Comparison of ENCODE assay signal across 28 cellular contexts in genomic region chr1:226287587-226287986, GRCh38.
"Had no signal": no experiment of that assay in that cellular context is flagged by ENCODE, and none has a peak within 500 bp of the region (broad histone marks: within the 10 kb centered on the region; RNA-seq: fewer than 3 reads in every experiment).

No MANE protein-coding gene starts in this region.

- H3K27ac ChIP-seq: esophagus muscularis mucosa, left lung, lower lobe of right lung, pancreas, psoas muscle, stomach, thyroid gland, upper lobe of left lung, vagina, WERI-Rb-1 had no signal

- H3K4me3 Mint-ChIP-seq: activated CD4-positive, alpha-beta memory T cell treated with anti-CD3 and anti-CD28 coated beads for 36 hours; activated CD4-positive, alpha-beta T cell treated with anti-CD3 and anti-CD28 coated beads, Interleukin-2, amount 10 ng/mL, durations not matched to agents 24 days and 14 days; activated T-cell treated with anti-CD3 and anti-CD28 coated beads, Interleukin-2, amount 50 U/mL, for 4 hours; activated T-helper 17 cell treated with anti-CD3 and anti-CD28 coated beads, Interleukin-2, amount 50 U/mL, for 72 hours; central memory CD8-positive, alpha-beta T cell; naive thymus-derived CD8-positive, alpha-beta T cell; neural crest cell; stimulated activated naive B cell treated with anti-CD40 and anti-IgM and Interleukin-4, amounts not matched to agents 10 μg/mL and 1 μg/mL and 100 μg/mL, for 72 hours had no signal

- H3K27me3 ChIP-seq: esophagus muscularis mucosa, left lung, pancreas, stomach, thyroid gland, upper lobe of left lung, vagina had no signal

- DNase-seq: activated CD4-positive, alpha-beta memory T cell treated with anti-CD3 and anti-CD28 coated beads for 36 hours; activated CD4-positive, alpha-beta T cell treated with anti-CD3 and anti-CD28 coated beads, Interleukin-2, amount 10 ng/mL, durations not matched to agents 24 days and 14 days; activated T-cell treated with anti-CD3 and anti-CD28 coated beads, Interleukin-2, amount 50 U/mL, for 4 hours; anterior cingulate cortex; dermis blood vessel endothelial cell; effector CD4-positive, alpha-beta T cell; left lung; lower lobe of right lung; mesenchymal stem cell; naive thymus-derived CD8-positive, alpha-beta T cell; nucleus accumbens; pancreas; psoas muscle; stimulated activated CD4-positive, alpha-beta T cell treated with anti-CD3 and anti-CD28 coated beads, Interleukin-15, amount 100 ng/mL, for 24 hours; stimulated activated CD4-positive, alpha-beta T cell treated with anti-CD3 and anti-CD28 coated beads, Interleukin-2, amount 100 ng/mL, for 24 hours; stimulated activated naive B cell treated with anti-CD40 and anti-IgM and Interleukin-4, amounts not matched to agents 10 μg/mL and 1 μg/mL and 100 μg/mL, for 72 hours; stomach; T-helper 9 cell; thyroid gland; upper lobe of left lung; WERI-Rb-1 had no signal

- H3K36me3 ChIP-seq: left lung, pancreas, thyroid gland, upper lobe of left lung, WERI-Rb-1 had no signal

- H3K4me1 ChIP-seq: esophagus muscularis mucosa, left lung, lower lobe of right lung, pancreas, psoas muscle, stomach, thyroid gland, upper lobe of left lung, vagina had no signal

- H3K27me3 Mint-ChIP-seq: activated CD4-positive, alpha-beta memory T cell treated with anti-CD3 and anti-CD28 coated beads for 36 hours; activated CD4-positive, alpha-beta T cell treated with anti-CD3 and anti-CD28 coated beads, Interleukin-2, amount 10 ng/mL, durations not matched to agents 24 days and 14 days; activated T-helper 17 cell treated with anti-CD3 and anti-CD28 coated beads, Interleukin-2, amount 50 U/mL, for 72 hours; central memory CD8-positive, alpha-beta T cell; naive thymus-derived CD8-positive, alpha-beta T cell; stimulated activated naive B cell treated with anti-CD40 and anti-IgM and Interleukin-4, amounts not matched to agents 10 μg/mL and 1 μg/mL and 100 μg/mL, for 72 hours had no signal

- H3K4me1 Mint-ChIP-seq: activated T-helper 17 cell treated with anti-CD3 and anti-CD28 coated beads, Interleukin-2, amount 50 U/mL, for 72 hours; central memory CD8-positive, alpha-beta T cell; naive thymus-derived CD8-positive, alpha-beta T cell; neural crest cell; stimulated activated naive B cell treated with anti-CD40 and anti-IgM and Interleukin-4, amounts not matched to agents 10 μg/mL and 1 μg/mL and 100 μg/mL, for 72 hours had no signal

- H3K4me3 ChIP-seq: esophagus muscularis mucosa, left lung, lower lobe of right lung, pancreas, psoas muscle, stomach, thyroid gland, upper lobe of left lung, vagina had no signal

- H3K9me3 ChIP-seq: esophagus muscularis mucosa, left lung, lower lobe of right lung, pancreas, psoas muscle, stomach, thyroid gland, upper lobe of left lung, vagina had no signal

- H3K27ac Mint-ChIP-seq: activated CD4-positive, alpha-beta memory T cell treated with anti-CD3 and anti-CD28 coated beads for 36 hours; activated CD4-positive, alpha-beta T cell treated with anti-CD3 and anti-CD28 coated beads, Interleukin-2, amount 10 ng/mL, durations not matched to agents 24 days and 14 days; activated T-helper 17 cell treated with anti-CD3 and anti-CD28 coated beads, Interleukin-2, amount 50 U/mL, for 72 hours; naive thymus-derived CD8-positive, alpha-beta T cell; stimulated activated naive B cell treated with anti-CD40 and anti-IgM and Interleukin-4, amounts not matched to agents 10 μg/mL and 1 μg/mL and 100 μg/mL, for 72 hours had no signal

- ATAC-seq: activated CD4-positive, CD25-positive, alpha-beta regulatory T cell treated with anti-CD3 and anti-CD28 coated beads, Interleukin-2, amount 50 U/mL, for 24 hours; activated naive CD4-positive, alpha-beta T cell treated with anti-CD3 and anti-CD28 coated beads, Interleukin-2, amount 50 U/mL, for 72 hours; activated T-cell treated with anti-CD3 and anti-CD28 coated beads, Interleukin-2, amount 50 U/mL, for 4 hours; activated T-helper 17 cell treated with anti-CD3 and anti-CD28 coated beads, Interleukin-2, amount 50 U/mL, for 72 hours; left lung; lower lobe of right lung; naive thymus-derived CD8-positive, alpha-beta T cell; pancreas; psoas muscle; stimulated activated naive B cell treated with anti-CD40 and anti-IgM and Interleukin-4, amounts not matched to agents 10 μg/mL and 1 μg/mL and 100 μg/mL, for 72 hours had no signal
